In the genomic region with DNA sequence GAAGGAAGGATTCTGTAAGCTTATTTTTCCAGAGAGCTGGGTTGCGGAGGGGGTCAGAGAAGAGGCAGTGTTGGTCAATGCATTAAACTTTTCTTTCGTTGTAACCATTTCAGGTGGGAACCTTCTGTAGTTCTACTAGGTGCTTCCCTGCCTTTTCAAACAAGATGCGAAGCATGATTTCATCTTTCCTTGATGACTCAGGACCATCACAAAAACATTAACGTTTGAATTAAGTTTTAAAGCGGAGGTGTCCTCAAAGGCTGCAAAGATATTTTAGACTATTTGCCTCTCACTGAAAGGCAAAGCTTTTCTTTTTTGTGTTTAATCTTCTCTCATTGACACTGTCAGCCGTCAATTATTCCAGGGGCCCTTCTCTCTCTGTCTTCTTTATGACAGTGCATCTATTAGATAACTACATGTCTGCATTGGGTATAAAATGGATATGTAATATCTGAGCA, we compare ENCODE assay signal across 26 cellular contexts. TPM values are rescaled to one million over a fixed set of nuclear protein-coding genes. Genes with fewer than 3 reads are reported as not detected.
DNase-seq lines count a peak whose midpoint lies in the region; ATAC-seq and TF ChIP-seq lines count a peak whose summit lies in the region.
"Had no signal": no experiment of that assay in that cellular context is flagged by ENCODE, and none has a peak within 500 bp of the region (broad histone marks: within the 10 kb centered on the region; RNA-seq: fewer than 3 reads in every experiment).

No MANE protein-coding gene starts in this region.

- no peaks in the 10 kb centered on the region for H3K9me2 ChIP-seq in GM23338 (ENCODE audit: insufficient read depth)

- no peak for ATAC-seq in GM23338
- no peak for ATAC-seq in GM19463 (IDR thresholded peaks at IDR 0.05; ENCODE audit: unreplicated experiment)
- no peak for ATAC-seq in GM18907 (IDR thresholded peaks at IDR 0.05; ENCODE audit: unreplicated experiment)
- ATAC-seq: Right ventricle myocardium inferior, SK-N-SH treated with all-trans-retinoic acid at 6 μM for 48 hours had no signal

- in situ Hi-C loops in KBM-7 (cut with MboI; ENCODE audit: low pct_unique_long_range_greater_than_20kb, low sequenced_read_pairs) = no loop called here

- H3F3A ChIP-seq in GM23338 (replicated peaks; ENCODE audit: low read depth) (no peaks in the 10 kb centered on the region), smooth muscle cell (ENCODE audit: low read depth) (no peaks in the 10 kb centered on the region)

- 59 to 70% methylated on average over 6 of the region's 6 CpGs for WGBS in esophagus, 2 donors
- WGBS in smooth muscle cell (ENCODE audit: low lambda C conversion rate) = 71% methylated on average over 6 of the region's 6 CpGs

- CTCF ChIA-PET in RWPE1 (lab: Yijun Ruan, JAX) = interaction anchor here (0.6 to 3.9 kb wide), 3 partner anchors 35 to 133 kb away, joined by 9 to 18 read pairs (median 9); no protein-coding TSS in a partner anchor

- H3K36me3 Mint-ChIP-seq in GM23338 (ENCODE audit: low read depth) = no peaks in the 10 kb centered on the region
- H3K36me3 Mint-ChIP-seq: CD4-positive, CD25-positive, alpha-beta regulatory T cell had no signal

- H3K79me2 ChIP-seq in GM23338 (replicated peaks; ENCODE audit: insufficient read depth) = no peaks in the 10 kb centered on the region
- H3K79me2 ChIP-seq in smooth muscle cell (ENCODE audit: low read depth) = no peaks in the 10 kb centered on the region

- peak overlapping the region; percentile 19; the same call in 1 of the 2 replicates for H3K4me2 ChIP-seq in GM23338
- no peak overlapping the region for H3K4me2 ChIP-seq in smooth muscle cell
- H3K4me2 ChIP-seq: BLaER1, KMS-11 had no signal

- H3K27me3 ChIP-seq in GM23338 (ENCODE audit: insufficient read depth) = no peaks in the 10 kb centered on the region
- H3K27me3 ChIP-seq in esophagus (ENCODE audit: control insufficient read depth in 1 of 2, insufficient read depth in 2 of 2, low read length in 2 of 2) = no peaks in the 10 kb centered on the region
- H3K27me3 ChIP-seq in smooth muscle cell (ENCODE audit: low read depth) = peaks cover 12% of the 10 kb centered on the region
- H3K27me3 ChIP-seq: BLaER1 had no signal

- H3K27ac Mint-ChIP-seq in GM23338 = no peak overlapping the region
- H3K27ac Mint-ChIP-seq: HFFc6 had no signal

- H2AFZ ChIP-seq in GM23338 (0 out of 2 replicates have a peak overlapping the region, but pooled peaks have one; percentile 9), smooth muscle cell (ENCODE audit: low read depth) (no peak overlapping the region)
- H2AFZ ChIP-seq: GM23248 had no signal

- H3K9ac ChIP-seq in smooth muscle cell (ENCODE audit: low read depth) = no peak overlapping the region
- H3K9ac ChIP-seq: BLaER1, GM23248, KMS-11 had no signal

- H3K27ac ChIP-seq in GM23338 (ENCODE audit: low read depth) = no peak overlapping the region
- H3K27ac ChIP-seq in RWPE1 = peak overlapping the region; percentile 98
- H3K27ac ChIP-seq in esophagus (ENCODE audit: low read depth in 2 of 2, low read length in 1 of 2) = peak overlapping the region; percentile 68 to 86
- H3K27ac ChIP-seq in smooth muscle cell (ENCODE audit: low read depth) = peak overlapping the region; percentile 61
- H3K27ac ChIP-seq: BLaER1, GM23248, KMS-11, SJCRH30 had no signal

- H4K20me1 ChIP-seq in GM23338 (replicated peaks; ENCODE audit: insufficient read depth) (no peaks in the 10 kb centered on the region), smooth muscle cell (ENCODE audit: low read depth) (no peaks in the 10 kb centered on the region)
- H4K20me1 ChIP-seq: BLaER1 had no signal

- no peak for TF ChIP-seq CTCF in GM23338 (conservative IDR thresholded peaks at IDR 0.05; ENCODE audit: low read depth in 2 of 2)
- TF ChIP-seq CTCF in RWPE1 (conservative IDR thresholded peaks at IDR 0.05; ENCODE audit: low read depth) = no peak
- no peak for TF ChIP-seq CTCF in smooth muscle cell (IDR thresholded peaks at IDR 0.05; ENCODE audit: borderline replicate concordance, insufficient read depth, poor library complexity, severe bottlenecking)

- H3K9me3 ChIP-seq in esophagus (ENCODE audit: control insufficient read depth in 2 of 2, insufficient read depth in 1 of 2, low read depth in 1 of 2, low read length in 1 of 2) (no peaks in the 10 kb centered on the region), smooth muscle cell (replicated peaks; ENCODE audit: low read depth) (no peaks in the 10 kb centered on the region)
- H3K9me3 ChIP-seq: BLaER1, SJCRH30 had no signal

- H3K36me3 ChIP-seq in GM23338 (ENCODE audit: insufficient read depth) (no peaks in the 10 kb centered on the region), esophagus (ENCODE audit: control insufficient read depth in 2 of 2, insufficient read depth in 2 of 2, low read length in 1 of 2) (no peaks in the 10 kb centered on the region), smooth muscle cell (ENCODE audit: low read depth) (no peaks in the 10 kb centered on the region)
- H3K36me3 ChIP-seq: BLaER1, SJCRH30 had no signal

- DNase-seq in GM23338 (ENCODE audit: low spot score) (no peak), RWPE1 (ENCODE audit: low spot score) (no peak), smooth muscle cell (lab: John Stamatoyannopoulos, UW; ENCODE audit: unreplicated experiment) (no peak), KBM-7 (no peak)
- DNase-seq: CD4-positive, CD25-positive, alpha-beta regulatory T cell; GM23248; H9; HFFc6; IMR-90; NCI-H1048; NCI-H1417; NCI-H1694 treated with DMSO at 0.1 percent for 48 hours; NCI-H2081; NCI-H2227 treated with DMSO at 0.1 percent for 48 hours; NCI-H69; SJCRH30 had no signal

- POLR2A ChIA-PET in RWPE1 (lab: Yijun Ruan, JAX; ENCODE audit: low non-redundant PET) = interaction anchor here (0.8 to 1.7 kb wide), 5 partner anchors 20 to 46 kb away, joined by 3 to 7 read pairs (median 3); a partner anchor contains a TSS

- H3K27me3 Mint-ChIP-seq in GM23338 (ENCODE audit: insufficient read depth, low read depth, poor library complexity) = peaks cover 6% of the 10 kb centered on the region

- H3K4me1 ChIP-seq in GM23338 (ENCODE audit: insufficient read depth) (peaks cover 32% of the 10 kb centered on the region), esophagus (ENCODE audit: control insufficient read depth in 2 of 2, insufficient read depth in 2 of 2, low read length in 1 of 2) (peaks cover 2 to 34% of the 10 kb centered on the region in 2 donors), smooth muscle cell (ENCODE audit: low read depth) (peaks cover 20% of the 10 kb centered on the region)

- no peak overlapping the region for H3K4me3 Mint-ChIP-seq in GM23338
- H3K4me3 Mint-ChIP-seq: CD4-positive, CD25-positive, alpha-beta regulatory T cell; H9; HFFc6 had no signal

- H3K4me3 ChIP-seq in GM23338 = no peak overlapping the region
- H3K4me3 ChIP-seq in esophagus (ENCODE audit: low read depth in 1 of 2, low read length in 2 of 2) = no peak overlapping the region
- no peak overlapping the region for H3K4me3 ChIP-seq in smooth muscle cell
- H3K4me3 ChIP-seq: BLaER1, GM12878, GM23248, SJCRH30 had no signal

- no peaks in the 10 kb centered on the region; the same call in 2 of the 3 replicates for H3K9me3 Mint-ChIP-seq in GM23338
- H3K9me3 Mint-ChIP-seq: H9, HFFc6 had no signal

- H3K4me1 Mint-ChIP-seq in GM23338 = peaks cover 37% of the 10 kb centered on the region

RNA-seq across cellular contexts. Expression of a gene that starts 26.3 kb away (rescaled TPM):
- 0.27 and 0.59 TPM in 2 replicates for total RNA-seq in GM23338 (2014; rRNA removed; shearing (Covaris generic))
- 0.06 and 0.09 TPM in 2 replicates for polyA plus RNA-seq in GM23338 (2016; fragmentation: Nextera tagmentation; extraction: Ambion mirVana)
- 10 to 100 TPM; 29.5 to 33.8 TPM for polyA plus RNA-seq in esophagus
- total RNA-seq in smooth muscle cell = 7.0 and 10.1 TPM in 2 replicates
- 0.65 and 3.8 TPM in 2 replicates for polyA plus RNA-seq in smooth muscle cell
- total RNA-seq: CD4-positive, CD25-positive, alpha-beta regulatory T cell; GM23248; HFFc6; NCI-H460; OCI-LY7; Right ventricle myocardium inferior had no signal
- polyA plus RNA-seq: GM23248 had no signal
